ENCODE assay signal across 9 cellular contexts in the genomic region with DNA sequence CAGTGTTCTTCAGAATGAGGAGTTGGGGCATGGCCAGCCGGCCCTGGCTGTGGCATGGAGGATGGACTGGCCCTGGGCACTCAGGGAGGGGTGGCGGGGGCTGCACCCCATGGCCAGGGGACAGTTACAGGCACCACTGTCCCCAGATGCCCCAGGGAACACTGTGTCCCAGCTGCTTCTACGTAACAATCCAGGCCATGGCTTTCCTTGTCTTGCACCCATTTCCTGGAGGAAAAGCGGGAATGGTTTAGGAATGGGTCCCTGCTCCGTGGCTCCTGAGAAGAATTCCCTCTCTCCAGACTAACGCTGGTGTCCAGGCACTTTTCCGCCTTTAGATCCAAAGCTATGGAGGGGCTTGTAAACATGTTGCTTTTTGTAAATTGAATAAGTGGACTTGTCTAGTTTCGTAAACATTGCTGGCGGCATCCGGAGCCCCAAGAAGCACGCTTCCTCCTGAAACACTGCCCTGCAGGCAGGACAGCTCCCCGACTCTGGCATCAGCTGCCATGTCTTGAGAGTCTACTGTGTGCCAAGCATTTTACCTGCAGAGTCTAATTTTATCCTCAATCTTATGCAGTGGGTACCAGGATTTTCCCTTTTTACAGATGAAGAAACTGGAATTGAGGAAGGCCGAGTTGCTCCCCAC.
DNase-seq lines count a peak whose midpoint lies in the region; ATAC-seq and TF ChIP-seq lines count a peak whose summit lies in the region.
"Had no signal": no experiment of that assay in that cellular context is flagged by ENCODE, and none has a peak within 500 bp of the region (broad histone marks: within the 10 kb centered on the region; RNA-seq: fewer than 3 reads in every experiment).

No MANE protein-coding gene starts in this region.

- peaks cover 61% of the 10 kb centered on the region for H3K4me1 Mint-ChIP-seq in activated naive CD4-positive, alpha-beta T cell treated with anti-CD3 and anti-CD28 coated beads, Interleukin-2, amount 50 U/mL, for 24 hours
- H3K4me1 Mint-ChIP-seq in activated naive CD8-positive, alpha-beta T cell (ENCODE audit: low read depth), result peaks cover 53% of the 10 kb centered on the region

- peak overlapping the region; percentile 84 for H3K27ac ChIP-seq in lower lobe of right lung
- H3K27ac ChIP-seq in tibial nerve, result peak overlapping the region in 3 of 4 donors; percentile 53 to 74 (median 59)
- H3K27ac ChIP-seq: C4-2B had no signal

- TF ChIP-seq EP300 in tibial nerve (IDR thresholded peaks at IDR 0.05), result no peak

- peak overlapping the region; percentile 91 for H3K4me3 Mint-ChIP-seq in activated naive CD4-positive, alpha-beta T cell treated with anti-CD3 and anti-CD28 coated beads, Interleukin-2, amount 50 U/mL, for 24 hours
- peak overlapping the region; percentile 72 for H3K4me3 Mint-ChIP-seq in activated naive CD8-positive, alpha-beta T cell

- H3K4me3 ChIP-seq in lower lobe of right lung (peak overlapping the region; percentile 48), tibial nerve (peak overlapping the region in 2 of 4 donors; percentile 14 to 29)

- intact Hi-C loops in lower lobe of right lung (cut with DNase I), result no loop called here

- H3K36me3 Mint-ChIP-seq in activated naive CD4-positive, alpha-beta T cell treated with anti-CD3 and anti-CD28 coated beads, Interleukin-2, amount 50 U/mL, for 24 hours, result no peaks in the 10 kb centered on the region
- H3K36me3 Mint-ChIP-seq in activated naive CD8-positive, alpha-beta T cell, result no peaks in the 10 kb centered on the region

- H3K27me3 Mint-ChIP-seq in activated naive CD4-positive, alpha-beta T cell treated with anti-CD3 and anti-CD28 coated beads, Interleukin-2, amount 50 U/mL, for 24 hours, result no peaks in the 10 kb centered on the region
- no peaks in the 10 kb centered on the region for H3K27me3 Mint-ChIP-seq in activated naive CD8-positive, alpha-beta T cell

- WGBS in tibial nerve, 2 donors, result 81 to 88% methylated on average over 13 of the region's 13 CpGs

- H3K27ac Mint-ChIP-seq in activated naive CD4-positive, alpha-beta T cell treated with anti-CD3 and anti-CD28 coated beads, Interleukin-2, amount 50 U/mL, for 24 hours, result peak overlapping the region; percentile 95
- H3K27ac Mint-ChIP-seq in activated naive CD8-positive, alpha-beta T cell, result peak overlapping the region; percentile 46

- TF ChIP-seq CTCF in lower lobe of right lung (IDR thresholded peaks at IDR 0.05) (no peak), tibial nerve (IDR thresholded peaks at IDR 0.05) (no peak)

- H3K36me3 ChIP-seq in lower lobe of right lung (no peaks in the 10 kb centered on the region), tibial nerve (no peaks in the 10 kb centered on the region)

- peaks cover 39% of the 10 kb centered on the region for H3K4me1 ChIP-seq in lower lobe of right lung
- H3K4me1 ChIP-seq in tibial nerve, result peaks cover 0 to 11% (median 0%) of the 10 kb centered on the region in 4 donors

- peak; percentile 4 to 29 for ATAC-seq in lower lobe of right lung
- no peak for ATAC-seq in GM21717 (IDR thresholded peaks at IDR 0.05; ENCODE audit: unreplicated experiment)

- no peaks in the 10 kb centered on the region for H3K27me3 ChIP-seq in lower lobe of right lung (ENCODE audit: low read depth)
- H3K27me3 ChIP-seq in tibial nerve, result no peaks in the 10 kb centered on the region

- no peaks in the 10 kb centered on the region for H3K9me3 ChIP-seq in lower lobe of right lung
- H3K9me3 ChIP-seq in tibial nerve, result no peaks in the 10 kb centered on the region

- H3K9me3 Mint-ChIP-seq in activated naive CD4-positive, alpha-beta T cell treated with anti-CD3 and anti-CD28 coated beads, Interleukin-2, amount 50 U/mL, for 24 hours, result no peaks in the 10 kb centered on the region
- H3K9me3 Mint-ChIP-seq in activated naive CD8-positive, alpha-beta T cell (ENCODE audit: low read depth), result no peaks in the 10 kb centered on the region

- no peak for DNase-seq in activated naive CD4-positive, alpha-beta T cell (lab: John Stamatoyannopoulos, UW)
- no peak for DNase-seq in lower lobe of right lung
- no peak for DNase-seq in tibial nerve (ENCODE audit: low spot score in 2 of 2)
- DNase-seq in LoVo (ENCODE audit: low spot score), result no peak
- DNase-seq in HuH-7 (ENCODE audit: low spot score), result no peak

- TF ChIP-seq POLR2A in tibial nerve (IDR thresholded peaks at IDR 0.05), result no peak
